21 cellular contexts compared by ENCODE assay signal in the genomic region with DNA sequence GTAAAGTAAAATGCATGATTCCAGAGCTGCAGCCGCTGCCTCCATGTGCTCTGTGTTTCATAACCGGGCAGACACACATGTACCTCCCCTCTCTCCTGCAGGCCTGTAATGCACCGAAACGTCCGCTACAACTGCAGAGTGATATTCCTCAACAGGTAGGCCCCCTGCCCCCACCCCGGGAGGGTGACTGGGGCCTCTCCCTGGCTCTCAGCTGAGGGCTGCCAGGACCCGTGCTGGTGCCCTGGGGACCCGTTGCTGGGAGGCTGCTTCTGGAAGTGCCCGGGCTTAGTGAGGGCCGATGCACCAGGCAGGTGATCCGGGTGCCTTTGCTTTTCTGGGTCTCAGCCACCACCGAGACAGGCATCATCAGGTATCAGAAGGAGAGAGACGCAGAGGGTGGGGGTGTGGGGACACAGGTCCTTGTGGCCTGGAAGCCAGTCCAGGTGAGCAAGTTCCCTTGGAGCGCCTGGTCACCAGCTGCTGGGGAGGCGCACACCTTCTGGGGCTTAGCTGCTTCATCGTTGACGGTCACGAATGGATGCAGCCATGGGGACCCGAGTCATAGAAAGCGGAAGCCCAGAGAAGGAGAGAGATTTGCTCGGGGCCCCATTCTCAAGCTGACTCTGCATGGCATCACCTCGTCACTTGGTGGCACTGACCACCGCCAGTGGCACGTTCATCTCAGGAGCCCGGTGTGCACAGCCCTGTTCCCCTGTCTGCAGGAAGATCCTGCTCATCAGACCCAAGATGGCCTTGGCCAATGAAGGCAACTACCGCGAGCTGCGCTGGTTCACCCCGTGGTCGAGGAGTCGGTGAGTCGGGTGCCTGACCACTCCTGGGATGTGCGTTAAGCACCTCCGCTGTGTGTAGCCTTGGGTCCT. TPM values are rescaled to one million over a fixed set of nuclear protein-coding genes. Genes with fewer than 3 reads are reported as not detected.
DNase-seq lines count a peak whose midpoint lies in the region; ATAC-seq and TF ChIP-seq lines count a peak whose summit lies in the region.
"Had no signal": no experiment of that assay in that cellular context is flagged by ENCODE, and none has a peak within 500 bp of the region (broad histone marks: within the 10 kb centered on the region; RNA-seq: fewer than 3 reads in every experiment).

No MANE protein-coding gene starts in this region.

- H2BK12ac ChIP-seq in neuronal stem cell (ENCODE audit: low read length): no peak overlapping the region

- no peaks in the 10 kb centered on the region for H3K9me3 ChIP-seq in neuronal stem cell (replicated peaks in 1 of 2; ENCODE audit: control insufficient read depth in 2 of 2, insufficient read depth in 1 of 2, low read depth in 1 of 2, low read length in 2 of 2)
- H3K9me3 ChIP-seq: BE2C, Peyer's patch had no signal

- H2AFZ ChIP-seq in neuronal stem cell (ENCODE audit: low read length): no peak overlapping the region
- H2AFZ ChIP-seq: GM23248 had no signal

- H3K4me3 ChIP-seq in neuronal stem cell (ENCODE audit: low read length in 2 of 2): no peak overlapping the region
- H3K4me3 ChIP-seq: GM23248, Peyer's patch had no signal

- DNase-seq in natural killer cell treated with Interleukin-12 subunit alpha and Interleukin-12 subunit beta and Interleukin-15 and Interleukin-18, amount 100 ng/mL, for 72 hours (ENCODE audit: low spot score): peak; percentile 42
- no peak for DNase-seq in natural killer cell
- DNase-seq in chondrocyte (ENCODE audit: low spot score): peak; percentile 82
- no peak for DNase-seq in neuronal stem cell (ENCODE audit: low spot score)
- no peak for DNase-seq in NCI-H1417 (lab: John Stamatoyannopoulos, UW)
- DNase-seq in erythroblast (lab: John Stamatoyannopoulos, UW): no peak
- DNase-seq: BE2C; CD4-positive, CD25-positive, alpha-beta regulatory T cell; DMS79 treated with DMSO at 0.1 percent for 48 hours; GM23248; H9; HFFc6; NCI-H1092 treated with DMSO at 0.1 percent for 48 hours; NCI-H146; NCI-H2029; NCI-H345; NCI-H524; NCI-H774 had no signal

- H3K9ac ChIP-seq in neuronal stem cell (ENCODE audit: low read depth, low read length, poor library complexity): peak overlapping the region; percentile 60
- H3K9ac ChIP-seq: GM23248, KMS-11 had no signal

- H3K14ac ChIP-seq in neuronal stem cell (ENCODE audit: low read length): peak overlapping the region; percentile 28

- no peak overlapping the region for H3K4me2 ChIP-seq in neuronal stem cell (ENCODE audit: insufficient read depth, low read length, poor library complexity, severe bottlenecking)
- H3K4me2 ChIP-seq: KMS-11 had no signal

- H3K9me3 Mint-ChIP-seq in natural killer cell treated with Interleukin-12 subunit alpha and Interleukin-12 subunit beta and Interleukin-15 and Interleukin-18, amount 100 ng/mL, for 72 hours: no peaks in the 10 kb centered on the region
- H3K9me3 Mint-ChIP-seq in natural killer cell (no peaks in the 10 kb centered on the region), chondrocyte (ENCODE audit: low read depth) (no peaks in the 10 kb centered on the region)
- H3K9me3 Mint-ChIP-seq: HFFc6 had no signal

- peaks cover 8 to 9% of the 10 kb centered on the region in 2 donors for H3K4me1 ChIP-seq in neuronal stem cell (ENCODE audit: control insufficient read depth in 2 of 2, insufficient read depth in 1 of 2, low read depth in 1 of 2, low read length in 2 of 2)
- H3K4me1 ChIP-seq: BE2C, Peyer's patch had no signal

- peaks cover 43% of the 10 kb centered on the region for H3K36me3 Mint-ChIP-seq in natural killer cell treated with Interleukin-12 subunit alpha and Interleukin-12 subunit beta and Interleukin-15 and Interleukin-18, amount 100 ng/mL, for 72 hours
- H3K36me3 Mint-ChIP-seq in natural killer cell (peaks cover 32% of the 10 kb centered on the region), chondrocyte (ENCODE audit: low read depth) (peaks cover 40% of the 10 kb centered on the region)

- no peak overlapping the region for H2BK120ac ChIP-seq in neuronal stem cell (ENCODE audit: low read depth, low read length)

- no peak overlapping the region for H4K91ac ChIP-seq in neuronal stem cell (ENCODE audit: low read depth, low read length, poor library complexity)

- no CpG with 5 or more reads among the region's 34 CpGs for WGBS in neuronal stem cell (ENCODE audit: extremely low coverage in 2 of 2, insufficient read length in 2 of 2, insufficient replicate concordance in 1 of 2), 2 donors

- H3K23ac ChIP-seq in neuronal stem cell (ENCODE audit: low read depth, low read length, poor library complexity): peak overlapping the region; percentile 48

- no peak overlapping the region for H2AK5ac ChIP-seq in neuronal stem cell (ENCODE audit: low read depth, low read length)

- H4K8ac ChIP-seq in neuronal stem cell (ENCODE audit: low read depth, low read length): no peak overlapping the region

- no peak overlapping the region for H3K27ac ChIP-seq in neuronal stem cell (replicated peaks; ENCODE audit: low read length)
- H3K27ac ChIP-seq: GM23248, KMS-11, Peyer's patch had no signal

- H3K27me3 ChIP-seq in neuronal stem cell (ENCODE audit: control insufficient read depth in 3 of 3, insufficient read depth in 3 of 3, low read depth in 1 of 3, low read length in 3 of 3): no peaks in the 10 kb centered on the region
- H3K27me3 ChIP-seq: BE2C, Peyer's patch had no signal

- no peak for TF ChIP-seq POLR2A in erythroblast (IDR thresholded peaks at IDR 0.05; ENCODE audit: low read length)

- H3K27ac Mint-ChIP-seq in natural killer cell treated with Interleukin-12 subunit alpha and Interleukin-12 subunit beta and Interleukin-15 and Interleukin-18, amount 100 ng/mL, for 72 hours: no peak overlapping the region
- H3K27ac Mint-ChIP-seq in natural killer cell (no peak overlapping the region), chondrocyte (ENCODE audit: unreplicated experiment) (no peak overlapping the region)
- H3K27ac Mint-ChIP-seq: HFFc6 had no signal

- H3K79me1 ChIP-seq in neuronal stem cell (ENCODE audit: low read depth, low read length): peaks cover 2% of the 10 kb centered on the region

- TF ChIP-seq CTCF in natural killer cell (IDR thresholded peaks at IDR 0.05): no peak
- TF ChIP-seq CTCF in chondrocyte (IDR thresholded peaks at IDR 0.05): no peak

- peaks cover 16 to 49% of the 10 kb centered on the region in 2 donors for H3K36me3 ChIP-seq in neuronal stem cell (replicated peaks in 1 of 2; ENCODE audit: control insufficient read depth in 2 of 2, insufficient read depth in 2 of 2, low read length in 2 of 2)
- H3K36me3 ChIP-seq: BE2C had no signal

- H2BK5ac ChIP-seq in neuronal stem cell (ENCODE audit: low read length): no peak overlapping the region

- ATAC-seq in natural killer cell treated with Interleukin-12 subunit alpha and Interleukin-12 subunit beta and Interleukin-15 and Interleukin-18, amount 100 ng/mL, for 72 hours: peak in 1 of 2 donors; percentile 20
- ATAC-seq in natural killer cell (no peak), HG03469 (IDR thresholded peaks at IDR 0.05; ENCODE audit: unreplicated experiment) (no peak)

- no peak overlapping the region for H3K4me3 Mint-ChIP-seq in natural killer cell treated with Interleukin-12 subunit alpha and Interleukin-12 subunit beta and Interleukin-15 and Interleukin-18, amount 100 ng/mL, for 72 hours
- H3K4me3 Mint-ChIP-seq in natural killer cell (no peak overlapping the region), chondrocyte (ENCODE audit: unreplicated experiment) (no peak overlapping the region)
- H3K4me3 Mint-ChIP-seq: CD4-positive, CD25-positive, alpha-beta regulatory T cell; H9; HFFc6 had no signal

- no peaks in the 10 kb centered on the region for H3K27me3 Mint-ChIP-seq in natural killer cell treated with Interleukin-12 subunit alpha and Interleukin-12 subunit beta and Interleukin-15 and Interleukin-18, amount 100 ng/mL, for 72 hours
- H3K27me3 Mint-ChIP-seq in natural killer cell (ENCODE audit: low read depth in 2 of 2) (no peaks in the 10 kb centered on the region), chondrocyte (ENCODE audit: low read depth) (no peaks in the 10 kb centered on the region)
- H3K27me3 Mint-ChIP-seq: CD4-positive, CD25-positive, alpha-beta regulatory T cell had no signal

- H2BK15ac ChIP-seq in neuronal stem cell (ENCODE audit: low read length): no peak overlapping the region

- H3K18ac ChIP-seq in neuronal stem cell (ENCODE audit: low read length): no peak overlapping the region

- no peak overlapping the region for H3K4ac ChIP-seq in neuronal stem cell (ENCODE audit: low read length)

- intact Hi-C loops in natural killer cell (cut with micrococcal nuclease): no loop called here

- peaks cover 6 to 15% of the 10 kb centered on the region in 2 donors for H3K4me1 Mint-ChIP-seq in natural killer cell treated with Interleukin-12 subunit alpha and Interleukin-12 subunit beta and Interleukin-15 and Interleukin-18, amount 100 ng/mL, for 72 hours (ENCODE audit: low read depth in 2 of 2)
- H3K4me1 Mint-ChIP-seq in natural killer cell (peaks cover 13% of the 10 kb centered on the region in 2 donors), chondrocyte (ENCODE audit: low read depth) (no peaks in the 10 kb centered on the region)

RNA-seq across cellular contexts. Expression of a gene that starts 10.6 kb away (rescaled TPM):
- 100 to 1,000 TPM; 117 to 129 TPM for total RNA-seq in natural killer cell treated with Interleukin-12 subunit alpha and Interleukin-12 subunit beta and Interleukin-15 and Interleukin-18, amount 100 ng/mL, for 72 hours
- total RNA-seq in natural killer cell (100 to 1,000 TPM; 134 to 156 (median 150) TPM), chondrocyte (38.8 to 47.5 TPM (median 41.4 TPM) in 3 replicates)
- polyA plus RNA-seq in neuronal stem cell (2013, experiment 1 of 2): 16.3 TPM
- 16.8 TPM for polyA plus RNA-seq in neuronal stem cell (2013, experiment 2 of 2)

RNA-seq across cellular contexts. Expression of a gene that starts 15.4 kb away (rescaled TPM):
- 100 to 1,000 TPM in 1 of 2 donors, 10 to 100 TPM in 1; 75.8 to 104 TPM for total RNA-seq in natural killer cell treated with Interleukin-12 subunit alpha and Interleukin-12 subunit beta and Interleukin-15 and Interleukin-18, amount 100 ng/mL, for 72 hours
- total RNA-seq in natural killer cell (10 to 100 TPM; 12.5 to 18.1 (median 15.9) TPM), chondrocyte (44.4 to 58.7 TPM (median 57.5 TPM) in 3 replicates)
- polyA plus RNA-seq in neuronal stem cell (2013, experiment 1 of 2): 138 TPM
- 140 TPM for polyA plus RNA-seq in neuronal stem cell (2013, experiment 2 of 2)

Comparison
In these comparisons a context has a peak if more than half of its experiments do, and no peak if none do; other contexts are left out.
1. DNase-seq: peak in natural killer cell treated with Interleukin-12 subunit alpha and Interleukin-12 subunit beta and Interleukin-15 and Interleukin-18, amount 100 ng/mL, for 72 hours (single experiment) and chondrocyte (single experiment); none in natural killer cell (single experiment), neuronal stem cell (single experiment), NCI-H1417 (0 of 3) and erythroblast (0 of 2).